Comparison of ENCODE assay signal across 8 cellular contexts in genomic region chr17:7858487-7858832, GRCh38. TPM values are rescaled to one million over a fixed set of nuclear protein-coding genes. Genes with fewer than 3 reads are reported as not detected.
DNase-seq lines count a peak whose midpoint lies in the region; ATAC-seq and TF ChIP-seq lines count a peak whose summit lies in the region.

No MANE protein-coding gene starts in this region.

- H2AFZ ChIP-seq in DND-41 (ENCODE audit: low read depth, low read length) = peak overlapping the region; percentile 96

- H4K20me1 ChIP-seq in DND-41 (ENCODE audit: insufficient read depth, low read length) = no peaks in the 10 kb centered on the region; the same call in 1 of the 2 replicates

- H3K27me3 ChIP-seq in DND-41 (ENCODE audit: insufficient read depth, low read length, poor library complexity) = no peaks in the 10 kb centered on the region
- H3K27me3 ChIP-seq in rectal smooth muscle tissue (ENCODE audit: control insufficient read depth, insufficient read depth, low read length) = no peaks in the 10 kb centered on the region

- peak overlapping the region; percentile 79 for H3K9ac ChIP-seq in DND-41 (ENCODE audit: low read depth, low read length)
- peak overlapping the region; percentile 33 for H3K9ac ChIP-seq in rectal smooth muscle tissue (ENCODE audit: low read length)

- no peak for DNase-seq in DND-41
- peak; percentile 21 to 45 for DNase-seq in Kasumi-1 (lab: John Stamatoyannopoulos, UW)
- peak; percentile 42 to 46 for DNase-seq in activated CD4-positive, alpha-beta T cell treated with anti-CD3 and anti-CD28 coated beads, Interleukin-2, amount 50 U/mL, for 4 hours
- DNase-seq in glutamatergic neuron = peak; percentile 76
- no peak for DNase-seq in H4 (ENCODE audit: low spot score)
- no peak for DNase-seq in COR-L47 (lab: John Stamatoyannopoulos, UW)
- DNase-seq in activated gamma-delta T cell treated with Interleukin-2 at 50 U/mL for 16 hours = no peak

- no peaks in the 10 kb centered on the region for H3K36me3 Mint-ChIP-seq in glutamatergic neuron (ENCODE audit: unreplicated experiment)

- no peaks in the 10 kb centered on the region for H3K9me3 ChIP-seq in DND-41 (ENCODE audit: insufficient read depth, low read length, severe bottlenecking)

- peaks cover 9% of the 10 kb centered on the region for H3K9me3 Mint-ChIP-seq in glutamatergic neuron (ENCODE audit: unreplicated experiment)

- H3K4me1 Mint-ChIP-seq in glutamatergic neuron (ENCODE audit: low read depth, unreplicated experiment) = peaks cover 16% of the 10 kb centered on the region

- H3K4me3 Mint-ChIP-seq in glutamatergic neuron (ENCODE audit: unreplicated experiment) = no peak overlapping the region

- no peak for ATAC-seq in DND-41 (ENCODE audit: insufficient read depth, low read depth)

- H3K79me2 ChIP-seq in DND-41 (ENCODE audit: insufficient read depth, low read length) = peaks cover 35% of the 10 kb centered on the region

- H3K36me3 ChIP-seq in DND-41 (ENCODE audit: insufficient read depth, low read length) = peaks cover 26% of the 10 kb centered on the region
- no peaks in the 10 kb centered on the region for H3K36me3 ChIP-seq in rectal smooth muscle tissue (ENCODE audit: control insufficient read depth, insufficient read depth, low read length)

- peak overlapping the region; percentile 98 for H3K27ac ChIP-seq in DND-41 (ENCODE audit: low read length)
- peak overlapping the region; percentile 92 for H3K27ac ChIP-seq in rectal smooth muscle tissue (ENCODE audit: low read depth, low read length)

- peak overlapping the region; percentile 100 for H3K4me2 ChIP-seq in DND-41 (ENCODE audit: insufficient read depth, low read length)

- peaks cover 38% of the 10 kb centered on the region for H3K4me1 ChIP-seq in DND-41 (ENCODE audit: insufficient read depth, low read length)
- H3K4me1 ChIP-seq in rectal smooth muscle tissue (ENCODE audit: control insufficient read depth, insufficient read depth, low read length) = peaks cover 15% of the 10 kb centered on the region

- H3K27me3 Mint-ChIP-seq in glutamatergic neuron (ENCODE audit: unreplicated experiment) = peaks cover 14% of the 10 kb centered on the region

- H3K27ac Mint-ChIP-seq in glutamatergic neuron (ENCODE audit: unreplicated experiment) = no peak overlapping the region

- TF ChIP-seq CTCF in DND-41 (IDR thresholded peaks at IDR 0.05; ENCODE audit: borderline replicate concordance, extremely low read depth, low read length, poor library complexity, severe bottlenecking) (no peak), glutamatergic neuron (IDR thresholded peaks at IDR 0.05; ENCODE audit: partially characterized antibody, unreplicated experiment) (peak; percentile 74)

- H3K4me3 ChIP-seq in DND-41 (ENCODE audit: low read depth in 1 of 2, low read length in 2 of 2) = peak overlapping the region; percentile 73 to 83
- peak overlapping the region; percentile 94 for H3K4me3 ChIP-seq in rectal smooth muscle tissue (ENCODE audit: low read length)

RNA-seq across cellular contexts. Expression of gene CYB5D1, which starts 0.7 kb away (rescaled TPM):
- total RNA-seq in glutamatergic neuron (ENCODE audit: unreplicated experiment) = 9.2 TPM
- 4.0 and 7.5 TPM in 2 replicates for total RNA-seq in H4 (2014; rRNA removed; shearing (Covaris generic))

RNA-seq across cellular contexts. Expression of gene NAA38, which starts 1.1 kb away (rescaled TPM):
- 49.7 TPM for total RNA-seq in glutamatergic neuron (ENCODE audit: unreplicated experiment)
- 70.3 and 104 TPM in 2 replicates for total RNA-seq in H4 (2014; rRNA removed; shearing (Covaris generic))

RNA-seq across cellular contexts. Expression of gene TMEM88, which starts 3.6 kb away (rescaled TPM):
- total RNA-seq in glutamatergic neuron (ENCODE audit: unreplicated experiment) = 23.7 TPM
- not detected in 2 replicates for total RNA-seq in H4 (2014; rRNA removed; shearing (Covaris generic))

RNA-seq across cellular contexts. Expression of gene KDM6B, which starts 24.4 kb away (rescaled TPM):
- total RNA-seq in glutamatergic neuron (ENCODE audit: unreplicated experiment) = 191 TPM
- total RNA-seq in H4 (2014; rRNA removed; shearing (Covaris generic)) = 0.21 and 4.1 TPM in 2 replicates

RNA-seq across cellular contexts. Expression of gene CHD3, which starts 30.1 kb away (rescaled TPM):
- 129 TPM for total RNA-seq in glutamatergic neuron (ENCODE audit: unreplicated experiment)
- total RNA-seq in H4 (2014; rRNA removed; shearing (Covaris generic)) = 26.5 and 35.0 TPM in 2 replicates

Comparison
In these comparisons a context has a peak if more than half of its experiments do, and no peak if none do; other contexts are left out.
1. DNase-seq: peak in Kasumi-1 (2 of 2), activated CD4-positive, alpha-beta T cell treated with anti-CD3 and anti-CD28 coated beads, Interleukin-2, amount 50 U/mL, for 4 hours (2 of 2) and glutamatergic neuron (single experiment); none in DND-41 (single experiment), H4 (single experiment), COR-L47 (single experiment) and activated gamma-delta T cell treated with Interleukin-2 at 50 U/mL for 16 hours (single experiment).
2. RNA of gene TMEM88, which starts 3.6 kb away (total RNA-seq): 23.7 TPM in glutamatergic neuron (single experiment); not detected in H4; every median in the first group is over 10 times any median in the second.